In the genomic region with DNA sequence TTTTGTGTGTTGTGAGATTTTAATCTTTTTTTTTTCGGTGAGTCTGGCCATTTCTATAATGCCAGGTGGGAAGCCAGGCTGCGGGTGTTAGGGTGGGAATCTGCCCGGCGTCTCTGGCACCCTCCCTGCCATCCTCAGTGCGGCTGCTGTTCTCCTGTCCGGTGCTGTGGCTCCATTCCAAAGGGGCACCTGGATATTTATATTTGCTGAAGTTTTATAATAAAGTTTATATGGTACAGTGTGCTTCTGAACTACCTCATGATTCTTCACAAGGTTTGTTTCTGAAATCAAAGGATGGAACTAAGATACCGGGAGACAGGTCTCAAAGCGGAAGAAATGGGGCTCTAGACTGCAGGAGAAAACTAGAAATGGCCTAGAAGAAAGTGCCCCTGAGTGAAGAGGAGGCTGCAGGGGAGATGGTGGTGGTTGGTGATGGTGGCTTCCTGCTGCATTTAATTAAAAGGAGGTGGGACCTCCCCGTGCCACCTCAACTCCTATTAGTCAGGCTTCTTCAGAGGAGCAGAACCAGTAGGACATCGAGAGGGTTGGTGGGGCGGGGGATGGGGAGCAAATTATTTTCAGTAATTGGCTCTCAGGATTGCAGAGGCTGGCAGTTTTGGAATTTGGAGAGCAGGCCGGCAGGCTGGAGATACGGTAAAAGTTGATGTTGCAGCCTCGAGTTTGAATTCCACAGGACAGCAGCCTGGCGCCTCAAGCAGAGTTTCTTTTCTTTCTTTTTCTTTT, we compare ENCODE assay signal across 33 cellular contexts.
"Had no signal": no experiment of that assay in that cellular context is flagged by ENCODE, and none has a peak within 500 bp of the region (broad histone marks: within the 10 kb centered on the region; RNA-seq: fewer than 3 reads in every experiment).

No MANE protein-coding gene starts in this region.

- ATAC-seq: activated CD8-positive, alpha-beta T cell treated with anti-CD3 and anti-CD28 coated beads for 36 hours; activated T-cell treated with anti-CD3 and anti-CD28 coated beads, Interleukin-2, amount 50 U/mL, for 72 hours; activated T-helper 17 cell treated with anti-CD3 and anti-CD28 coated beads, Interleukin-2, amount 50 U/mL, for 72 hours; K562; PC-3 had no signal

- H3K9me3 Mint-ChIP-seq: activated naive CD8-positive, alpha-beta T cell treated with anti-CD3 and anti-CD28 coated beads for 36 hours; activated T-helper 17 cell treated with anti-CD3 and anti-CD28 coated beads, Interleukin-2, amount 50 U/mL, for 72 hours had no signal

- H3K4me3 ChIP-seq: K562, Peyer's patch, SJSA1 had no signal

- H3K9me2 ChIP-seq: SK-N-SH had no signal

- H3K27ac ChIP-seq: brain microvascular endothelial cell, Peyer's patch, SJSA1 had no signal

- H3K27me3 ChIP-seq: brain microvascular endothelial cell, Peyer's patch, SJSA1 had no signal

- H3K4me1 ChIP-seq: Peyer's patch had no signal

- DNase-seq: activated CD4-positive, alpha-beta T cell treated with anti-CD3 and anti-CD28 coated beads, Interleukin-2, amount 10 ng/mL, durations not matched to agents 24 days and 14 days; activated CD4-positive, alpha-beta T cell treated with anti-CD3 and anti-CD28 coated beads, Interleukin-2, amount 50 U/mL, for 4 hours; activated CD8-positive, alpha-beta T cell treated with anti-CD3 and anti-CD28 coated beads for 36 hours; activated effector memory CD4-positive, alpha-beta T cell treated with anti-CD3 and anti-CD28 coated beads, Interleukin-2, amount 50 U/mL, for 16 hours; activated naive CD4-positive, alpha-beta T cell; activated naive CD4-positive, alpha-beta T cell treated with anti-CD3 and anti-CD28 coated beads, Interleukin-2, amount 50 U/mL, for 16 hours; activated naive CD8-positive, alpha-beta T cell treated with anti-CD3 and anti-CD28 coated beads for 36 hours; activated T-cell treated with anti-CD3 and anti-CD28 coated beads, Interleukin-2, amount 50 U/mL, for 1 hour; activated T-cell treated with anti-CD3 and anti-CD28 coated beads, Interleukin-2, amount 50 U/mL, for 72 hours; amniotic stem cell; aorta; brain microvascular endothelial cell; NCI-H1048; NCI-H1105 treated with DMSO at 0.1 percent for 48 hours; NCI-H1436; NCI-H1694 treated with DMSO at 0.1 percent for 48 hours; NCI-H2029; NCI-H345; NCI-H510A; NCI-H526; NCI-H748 treated with DMSO at 0.1 percent for 48 hours; NK-92 treated with Interleukin-12 subunit alpha and Interleukin-12 subunit beta, amount 100 ng/mL, for 24 hours; PC-3; Peyer's patch; RPMI8226; SHP77 treated with DMSO at 0.1 percent for 48 hours; SK-N-SH had no signal

- H3K36me3 Mint-ChIP-seq: activated naive CD8-positive, alpha-beta T cell treated with anti-CD3 and anti-CD28 coated beads for 36 hours had no signal

- H3K4me3 Mint-ChIP-seq: activated CD4-positive, alpha-beta T cell treated with anti-CD3 and anti-CD28 coated beads, Interleukin-2, amount 10 ng/mL, durations not matched to agents 24 days and 14 days; activated CD8-positive, alpha-beta T cell treated with anti-CD3 and anti-CD28 coated beads for 36 hours; activated naive CD8-positive, alpha-beta T cell treated with anti-CD3 and anti-CD28 coated beads for 36 hours; activated T-cell treated with anti-CD3 and anti-CD28 coated beads, Interleukin-2, amount 50 U/mL, for 72 hours; activated T-helper 17 cell treated with anti-CD3 and anti-CD28 coated beads, Interleukin-2, amount 50 U/mL, for 72 hours; central memory CD8-positive, alpha-beta T cell; T-helper 1 cell treated with Interleukin-12 subunit alpha and Interleukin-12 subunit beta and Interleukin-4 antibody, amounts not matched to agents 30 μg/mL and 1 μg/mL, for 36 hours; T-helper 2 cell treated with Interferon-gamma antibody and Interleukin-4, amounts not matched to agents 5 μg/mL and 100 μg/mL, for 36 hours had no signal

- H3K4me1 Mint-ChIP-seq: activated CD4-positive, alpha-beta T cell treated with anti-CD3 and anti-CD28 coated beads, Interleukin-2, amount 10 ng/mL, durations not matched to agents 24 days and 14 days; activated naive CD8-positive, alpha-beta T cell treated with anti-CD3 and anti-CD28 coated beads for 36 hours; activated T-helper 17 cell treated with anti-CD3 and anti-CD28 coated beads, Interleukin-2, amount 50 U/mL, for 72 hours; central memory CD8-positive, alpha-beta T cell had no signal

- H3K27me3 Mint-ChIP-seq: activated CD4-positive, alpha-beta T cell treated with anti-CD3 and anti-CD28 coated beads, Interleukin-2, amount 10 ng/mL, durations not matched to agents 24 days and 14 days; activated CD8-positive, alpha-beta T cell treated with anti-CD3 and anti-CD28 coated beads for 36 hours; activated naive CD8-positive, alpha-beta T cell treated with anti-CD3 and anti-CD28 coated beads for 36 hours; activated T-helper 17 cell treated with anti-CD3 and anti-CD28 coated beads, Interleukin-2, amount 50 U/mL, for 72 hours; central memory CD8-positive, alpha-beta T cell had no signal

- H3K36me3 ChIP-seq: brain microvascular endothelial cell, Peyer's patch had no signal

- H3K4me2 ChIP-seq: SK-N-SH had no signal

- H3K27ac Mint-ChIP-seq: activated CD4-positive, alpha-beta T cell treated with anti-CD3 and anti-CD28 coated beads, Interleukin-2, amount 10 ng/mL, durations not matched to agents 24 days and 14 days; activated CD8-positive, alpha-beta T cell treated with anti-CD3 and anti-CD28 coated beads for 36 hours; activated T-cell treated with anti-CD3 and anti-CD28 coated beads, Interleukin-2, amount 50 U/mL, for 72 hours; activated T-helper 17 cell treated with anti-CD3 and anti-CD28 coated beads, Interleukin-2, amount 50 U/mL, for 72 hours; T-helper 1 cell treated with Interleukin-12 subunit alpha and Interleukin-12 subunit beta and Interleukin-4 antibody, amounts not matched to agents 30 μg/mL and 1 μg/mL, for 36 hours; T-helper 2 cell treated with Interferon-gamma antibody and Interleukin-4, amounts not matched to agents 5 μg/mL and 100 μg/mL, for 36 hours had no signal

- H3K9me3 ChIP-seq: Peyer's patch, SJSA1, SK-N-SH had no signal

- H3K9ac ChIP-seq: SK-N-SH had no signal
